Comparison of ENCODE assay signal across 1 cellular context in the genomic region with DNA sequence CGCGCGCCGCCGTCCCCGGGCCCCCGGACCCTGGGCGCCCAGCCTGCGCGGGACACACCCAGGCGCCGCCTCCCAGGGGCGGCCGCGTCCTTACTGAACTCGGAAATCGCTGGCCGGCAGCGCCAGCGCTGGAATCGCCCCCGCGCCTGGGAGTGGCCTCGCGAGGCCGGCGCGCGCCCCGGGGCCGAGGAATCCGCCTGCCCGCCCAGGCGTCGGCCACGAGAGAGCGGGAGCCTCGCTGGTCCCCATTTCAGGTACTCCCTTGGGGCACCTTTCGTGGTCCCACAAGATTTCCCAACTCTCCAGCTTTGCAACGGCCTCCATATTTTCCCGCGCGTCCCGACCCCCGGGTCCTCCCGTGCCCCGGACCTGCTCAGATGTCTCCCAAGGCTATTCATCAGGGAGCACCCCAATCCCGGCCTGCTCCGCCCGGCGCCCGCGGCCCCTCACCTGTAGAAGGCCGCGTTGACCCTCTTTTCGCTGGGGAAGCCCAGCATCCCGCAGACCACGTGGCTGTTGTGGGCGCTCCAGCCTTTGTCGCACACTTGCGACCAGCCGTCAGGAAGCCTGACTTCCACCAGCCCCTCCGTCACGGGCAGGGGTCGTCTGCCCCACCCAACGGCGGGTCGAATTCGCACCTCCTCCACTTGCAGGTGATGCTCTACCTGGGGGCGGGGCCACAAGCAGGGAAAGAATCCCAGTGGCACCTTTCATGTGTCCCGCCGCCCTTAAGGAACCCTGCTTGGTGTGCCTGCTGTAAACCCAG.
TF ChIP-seq lines count a peak whose summit lies in the region.

No MANE protein-coding gene starts in this region.

TF ChIP-seq in SK-N-SH, 30 proteins besides CTCF, POLR2A, EP300 and RAD21 (continued from another document):
- TF ChIP-seq, protein P1, sequence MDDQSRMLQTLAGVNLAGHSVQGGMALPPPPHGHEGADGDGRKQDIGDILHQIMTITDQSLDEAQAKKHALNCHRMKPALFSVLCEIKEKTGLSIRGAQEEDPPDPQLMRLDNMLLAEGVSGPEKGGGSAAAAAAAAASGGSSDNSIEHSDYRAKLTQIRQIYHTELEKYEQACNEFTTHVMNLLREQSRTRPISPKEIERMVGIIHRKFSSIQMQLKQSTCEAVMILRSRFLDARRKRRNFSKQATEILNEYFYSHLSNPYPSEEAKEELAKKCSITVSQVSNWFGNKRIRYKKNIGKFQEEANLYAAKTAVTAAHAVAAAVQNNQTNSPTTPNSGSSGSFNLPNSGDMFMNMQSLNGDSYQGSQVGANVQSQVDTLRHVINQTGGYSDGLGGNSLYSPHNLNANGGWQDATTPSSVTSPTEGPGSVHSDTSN (IDR thresholded peaks at IDR 0.05): no peak
- no peak for TF ChIP-seq MEF2A (IDR thresholded peaks at IDR 0.05; ENCODE audit: borderline replicate concordance, low read depth)
- no peak for TF ChIP-seq TEAD4 (IDR thresholded peaks at IDR 0.05; ENCODE audit: borderline replicate concordance, insufficient read depth)
- TF ChIP-seq MXI1 (IDR thresholded peaks at IDR 0.05; ENCODE audit: low read depth, low read length): peak; percentile 80
- no peak for TF ChIP-seq GABPA (IDR thresholded peaks at IDR 0.05; ENCODE audit: low read depth)
- TF ChIP-seq, protein P2, sequence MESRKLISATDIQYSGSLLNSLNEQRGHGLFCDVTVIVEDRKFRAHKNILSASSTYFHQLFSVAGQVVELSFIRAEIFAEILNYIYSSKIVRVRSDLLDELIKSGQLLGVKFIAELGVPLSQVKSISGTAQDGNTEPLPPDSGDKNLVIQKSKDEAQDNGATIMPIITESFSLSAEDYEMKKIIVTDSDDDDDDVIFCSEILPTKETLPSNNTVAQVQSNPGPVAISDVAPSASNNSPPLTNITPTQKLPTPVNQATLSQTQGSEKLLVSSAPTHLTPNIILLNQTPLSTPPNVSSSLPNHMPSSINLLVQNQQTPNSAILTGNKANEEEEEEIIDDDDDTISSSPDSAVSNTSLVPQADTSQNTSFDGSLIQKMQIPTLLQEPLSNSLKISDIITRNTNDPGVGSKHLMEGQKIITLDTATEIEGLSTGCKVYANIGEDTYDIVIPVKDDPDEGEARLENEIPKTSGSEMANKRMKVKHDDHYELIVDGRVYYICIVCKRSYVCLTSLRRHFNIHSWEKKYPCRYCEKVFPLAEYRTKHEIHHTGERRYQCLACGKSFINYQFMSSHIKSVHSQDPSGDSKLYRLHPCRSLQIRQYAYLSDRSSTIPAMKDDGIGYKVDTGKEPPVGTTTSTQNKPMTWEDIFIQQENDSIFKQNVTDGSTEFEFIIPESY (IDR thresholded peaks at IDR 0.05; ENCODE audit: borderline replicate concordance, low read depth): no peak
- TF ChIP-seq MAX (IDR thresholded peaks at IDR 0.05; ENCODE audit: low read depth): peak; percentile 83
- no peak for TF ChIP-seq USF2 (IDR thresholded peaks at IDR 0.05; ENCODE audit: borderline replicate concordance, low read depth, low read length)
- no peak for TF ChIP-seq SIN3A (IDR thresholded peaks at IDR 0.05; ENCODE audit: borderline replicate concordance, low read depth, low read length)
- TF ChIP-seq CHD2 (IDR thresholded peaks at IDR 0.05; ENCODE audit: low read length, partially characterized antibody): no peak
- peak; percentile 38; the same call in 1 of the 2 replicates for TF ChIP-seq POLR2AphosphoS5 (IDR thresholded peaks at IDR 0.05; ENCODE audit: low read depth, low read length)
- peak; percentile 51 for TF ChIP-seq NRF1 (IDR thresholded peaks at IDR 0.05; ENCODE audit: low read depth, low read length)
- TF ChIP-seq, protein P3, sequence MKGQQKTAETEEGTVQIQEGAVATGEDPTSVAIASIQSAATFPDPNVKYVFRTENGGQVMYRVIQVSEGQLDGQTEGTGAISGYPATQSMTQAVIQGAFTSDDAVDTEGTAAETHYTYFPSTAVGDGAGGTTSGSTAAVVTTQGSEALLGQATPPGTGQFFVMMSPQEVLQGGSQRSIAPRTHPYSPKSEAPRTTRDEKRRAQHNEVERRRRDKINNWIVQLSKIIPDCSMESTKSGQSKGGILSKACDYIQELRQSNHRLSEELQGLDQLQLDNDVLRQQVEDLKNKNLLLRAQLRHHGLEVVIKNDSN (IDR thresholded peaks at IDR 0.05; ENCODE audit: borderline replicate concordance, low read depth): peak; percentile 32
- 0 out of 2 replicates have a peak, but pooled peaks have one; percentile 17 for TF ChIP-seq TAF1 (IDR thresholded peaks at IDR 0.05; ENCODE audit: borderline replicate concordance, low read depth, low read length)
- no peak for TF ChIP-seq ELF1 (IDR thresholded peaks at IDR 0.05)
